ENCODE assay signal across 9 cellular contexts in genomic region chr9:134327671-134328231, GRCh38. TPM values are rescaled to one million over a fixed set of nuclear protein-coding genes. Genes with fewer than 3 reads are reported as not detected.
DNase-seq lines count a peak whose midpoint lies in the region; TF ChIP-seq lines count a peak whose summit lies in the region.
"Had no signal": no experiment of that assay in that cellular context is flagged by ENCODE, and none has a peak within 500 bp of the region (broad histone marks: within the 10 kb centered on the region; RNA-seq: fewer than 3 reads in every experiment).

No MANE protein-coding gene starts in this region.

- peaks cover 52 to 72% (median 59%) of the 10 kb centered on the region in 11 experiments for H4K20me1 ChIP-seq in BLaER1 treated with 17β-estradiol and CSF1 and Interleukin-3, amounts not matched to agents 10 nM and 100 nM

- TF ChIP-seq CTCF in RWPE1 (conservative IDR thresholded peaks at IDR 0.05; ENCODE audit: low read depth) (no peak), fibroblast of villous mesenchyme (IDR thresholded peaks at IDR 0.05; ENCODE audit: insufficient read depth, low read depth, low read length) (no peak), neutrophil (IDR thresholded peaks at IDR 0.05) (no peak)

- no peaks in the 10 kb centered on the region for H3K9me3 ChIP-seq in BLaER1 treated with 17β-estradiol and CSF1 and Interleukin-3, amounts not matched to agents 10 nM and 100 nM (replicated peaks in 1 of 11)
- H3K9me3 ChIP-seq in neutrophil: no peaks in the 10 kb centered on the region

- POLR2A ChIA-PET in RWPE1 (lab: Yijun Ruan, JAX; ENCODE audit: low non-redundant PET): interaction anchor here (3.2 kb wide), 1 partner anchor 39 kb away, joined by 17 read pairs; no protein-coding TSS in a partner anchor

- DNase-seq in RWPE1 (ENCODE audit: low spot score) (peak; percentile 46), fibroblast of villous mesenchyme (ENCODE audit: low read depth) (no peak), G401 (ENCODE audit: low spot score) (no peak), DMS 273 (lab: John Stamatoyannopoulos, UW; ENCODE audit: unreplicated experiment) (no peak), NCI-H2171 (lab: John Stamatoyannopoulos, UW) (no peak), HK-2 (ENCODE audit: unreplicated experiment) (no peak)
- DNase-seq: activated CD4-positive, CD25-positive, alpha-beta regulatory T cell had no signal

- H3K27me3 ChIP-seq in BLaER1 treated with 17β-estradiol and CSF1 and Interleukin-3, amounts not matched to agents 10 nM and 100 nM: no peaks in the 10 kb centered on the region; a peak in 1 of 22 replicates
- H3K27me3 ChIP-seq in neutrophil: peaks cover 23% of the 10 kb centered on the region

- no peaks in the 10 kb centered on the region for H3K36me3 ChIP-seq in BLaER1 treated with 17β-estradiol and CSF1 and Interleukin-3, amounts not matched to agents 10 nM and 100 nM
- H3K36me3 ChIP-seq in neutrophil: no peaks in the 10 kb centered on the region

- in situ Hi-C loops in G401 (cut with HindIII; ENCODE audit: low sequenced_read_pairs): no loop called here

- peak overlapping the region; percentile 84 to 95 (median 93) for H3K9ac ChIP-seq in BLaER1 treated with 17β-estradiol and CSF1 and Interleukin-3, amounts not matched to agents 10 nM and 100 nM

- H3K4me1 ChIP-seq in BLaER1 treated with 17β-estradiol and CSF1 and Interleukin-3, amounts not matched to agents 10 nM and 100 nM: peaks cover 67 to 88% (median 81%) of the 10 kb centered on the region in 10 experiments
- H3K4me1 ChIP-seq in neutrophil (ENCODE audit: control insufficient read depth in 1 of 2, insufficient read depth in 1 of 2, low read depth in 1 of 2, low read length in 1 of 2): peaks cover 51 to 73% of the 10 kb centered on the region in 2 experiments

- CTCF ChIA-PET in RWPE1 (lab: Yijun Ruan, JAX): interaction anchor here (0.6 to 2.7 kb wide), 9 partner anchors 17 to 1197 kb away, joined by 3 to 8 read pairs (median 4); no protein-coding TSS in a partner anchor

- peak overlapping the region; percentile 68 to 88 (median 82); a peak in 18 of 22 replicates for H3K27ac ChIP-seq in BLaER1 treated with 17β-estradiol and CSF1 and Interleukin-3, amounts not matched to agents 10 nM and 100 nM
- H3K27ac ChIP-seq in RWPE1: peak overlapping the region; percentile 99
- H3K27ac ChIP-seq in neutrophil: peak overlapping the region; percentile 88

- peak overlapping the region; percentile 78 to 98 (median 92) for H3K4me3 ChIP-seq in BLaER1 treated with 17β-estradiol and CSF1 and Interleukin-3, amounts not matched to agents 10 nM and 100 nM
- peak overlapping the region; percentile 77 for H3K4me3 ChIP-seq in fibroblast of villous mesenchyme (ENCODE audit: low read depth, low read length)
- H3K4me3 ChIP-seq in neutrophil (ENCODE audit: low read depth in 1 of 2, low read length in 1 of 2): peak overlapping the region; percentile 84 to 92

- H3K4me2 ChIP-seq in BLaER1 treated with 17β-estradiol and CSF1 and Interleukin-3, amounts not matched to agents 10 nM and 100 nM: peak overlapping the region; percentile 90 to 100 (median 98)

RNA-seq across cellular contexts. Expression of gene RXRA, which starts 1.5 kb away (rescaled TPM):
- total RNA-seq in fibroblast of villous mesenchyme: 14.2 and 16.0 TPM in 2 replicates
- 18.9 and 25.8 TPM in 2 replicates for total RNA-seq in G401 (2014; rRNA removed; shearing (Covaris generic))
